15 cellular contexts compared by ENCODE assay signal in the genomic region with DNA sequence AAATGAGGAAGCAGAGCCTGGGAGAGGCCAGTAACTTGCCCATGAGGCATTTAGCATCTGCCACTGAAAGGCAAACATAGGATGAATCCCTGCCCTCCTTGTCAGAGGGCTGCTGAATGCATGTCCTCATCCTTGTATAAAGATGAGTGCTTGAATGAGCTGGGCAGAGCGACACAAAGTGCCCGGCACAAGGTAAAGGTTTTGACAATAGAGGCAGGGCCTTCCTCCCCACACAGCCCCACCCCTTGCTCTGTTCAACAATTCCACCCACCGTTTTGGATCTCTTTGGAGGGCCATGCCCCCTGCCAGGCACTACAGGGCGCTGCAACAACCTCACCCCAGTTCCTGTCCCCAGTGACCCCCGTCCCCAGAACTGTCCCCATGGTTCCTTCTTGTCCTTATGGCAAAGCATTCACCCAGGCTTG. TPM values are rescaled to one million over a fixed set of nuclear protein-coding genes. Genes with fewer than 3 reads are reported as not detected.
DNase-seq lines count a peak whose midpoint lies in the region; FAIRE-seq and TF ChIP-seq lines count a peak whose summit lies in the region.
"Had no signal": no experiment of that assay in that cellular context is flagged by ENCODE, and none has a peak within 500 bp of the region (broad histone marks: within the 10 kb centered on the region; RNA-seq: fewer than 3 reads in every experiment).

No MANE protein-coding gene starts in this region.

- peak; percentile 53 to 58 for DNase-seq in NCI-H2081 (lab: John Stamatoyannopoulos, UW)
- no peak for DNase-seq in NCI-H2081 treated with DMSO at 0.1 percent for 48 hours (lab: John Stamatoyannopoulos, UW)
- DNase-seq in NCI-H748 (lab: John Stamatoyannopoulos, UW; ENCODE audit: unreplicated experiment): peak; percentile 79
- no peak for DNase-seq in endothelial cell (ENCODE audit: low spot score)
- DNase-seq in small intestine: peak; percentile 45
- DNase-seq in GM20000 (ENCODE audit: low spot score): no peak
- no peak for DNase-seq in H4 (ENCODE audit: low spot score)
- DNase-seq in stimulated activated CD8-positive, alpha-beta memory T cell treated with anti-CD3 and anti-CD28 coated beads, Interleukin-4, amount 100 ng/mL, for 48 hours: no peak
- DNase-seq: activated T-cell treated with anti-CD3 and anti-CD28 coated beads, Interleukin-2, amount 50 U/mL, for 48 hours; cerebellar nuclear complex; foreskin melanocyte; GDM1; GOT3; psoas muscle had no signal

- peak overlapping the region in 1 of 2 donors; percentile 9 for H3K4me3 ChIP-seq in small intestine (ENCODE audit: low read depth in 1 of 2, low read length in 2 of 2)
- H3K4me3 ChIP-seq: psoas muscle had no signal

- H3K4me1 ChIP-seq in small intestine (ENCODE audit: control insufficient read depth in 2 of 2, insufficient read depth in 1 of 2, low read depth in 1 of 2, low read length in 1 of 2): no peaks in the 10 kb centered on the region

- no peak for TF ChIP-seq CTCF in endothelial cell (IDR thresholded peaks at IDR 0.05; ENCODE audit: unreplicated experiment)
- TF ChIP-seq CTCF in GM20000 (IDR thresholded peaks at IDR 0.05; ENCODE audit: extremely low read depth, missing control alignments): no peak

- no peaks in the 10 kb centered on the region for H3K9me3 Mint-ChIP-seq in endothelial cell (ENCODE audit: unreplicated experiment)

- WGBS in small intestine, 3 donors: 29 to 48% (median 35%) methylated on average over 5 of the region's 5 CpGs

- peaks cover 15% of the 10 kb centered on the region for H3K27me3 Mint-ChIP-seq in endothelial cell (ENCODE audit: unreplicated experiment)

- H3K27ac Mint-ChIP-seq in endothelial cell (ENCODE audit: unreplicated experiment): peak overlapping the region; percentile 42

- peaks cover 2 to 6% of the 10 kb centered on the region in 2 donors for H3K36me3 ChIP-seq in small intestine (ENCODE audit: control insufficient read depth in 2 of 2, insufficient read depth in 2 of 2, low read length in 2 of 2)

- H3K4me3 Mint-ChIP-seq in endothelial cell (ENCODE audit: unreplicated experiment): no peak overlapping the region

- peak overlapping the region; percentile 82 to 100 for H3K27ac ChIP-seq in small intestine (ENCODE audit: low read depth in 1 of 2, low read length in 1 of 2)
- H3K27ac ChIP-seq: psoas muscle had no signal

- FAIRE-seq in small intestine (lab: Jason Lieb, UNC): no peak

- peaks cover 0 to 18% of the 10 kb centered on the region in 2 donors for H3K27me3 ChIP-seq in small intestine (ENCODE audit: control insufficient read depth in 2 of 2, insufficient read depth in 2 of 2, low read length in 2 of 2)

- no peaks in the 10 kb centered on the region for H3K36me3 Mint-ChIP-seq in endothelial cell (ENCODE audit: low read depth, unreplicated experiment)

- no peaks in the 10 kb centered on the region for H3K9me3 ChIP-seq in small intestine (ENCODE audit: control insufficient read depth, low read depth)
- H3K9me3 ChIP-seq: psoas muscle had no signal

- no peaks in the 10 kb centered on the region for H3K4me1 Mint-ChIP-seq in endothelial cell (ENCODE audit: unreplicated experiment)

RNA-seq across cellular contexts. Expression of a gene that starts 1.4 kb away (rescaled TPM):
- total RNA-seq in endothelial cell (ENCODE audit: unreplicated experiment): 4.5 TPM
- polyA plus RNA-seq in small intestine: 1,000 to 10,000 TPM; 1,124 to 1,607 (median 1,420) TPM
- total RNA-seq in H4 (2014; rRNA removed; shearing (Covaris generic)): 0.17 TPM in 1 of 2 replicates, not detected in the other

RNA-seq across cellular contexts. Expression of a gene that starts 10.8 kb away (rescaled TPM):
- total RNA-seq in endothelial cell (ENCODE audit: unreplicated experiment): not detected
- 10 to 100 TPM in 2 of 3 donors, 1 to 10 TPM in 1; 2.5 to 18.9 (median 10.7) TPM for polyA plus RNA-seq in small intestine
- 0.35 and 1.5 TPM in 2 replicates for total RNA-seq in H4 (2014; rRNA removed; shearing (Covaris generic))

RNA-seq across cellular contexts. Expression of a gene that starts 24.1 kb away (rescaled TPM):
- total RNA-seq in endothelial cell (ENCODE audit: unreplicated experiment): not detected
- polyA plus RNA-seq in small intestine: 10 to 100 TPM; 10.3 to 37.6 (median 26.2) TPM
- total RNA-seq in H4 (2014; rRNA removed; shearing (Covaris generic)): not detected in 2 replicates

RNA-seq across cellular contexts. Expression of a gene that starts 39.8 kb away (rescaled TPM):
- not detected for total RNA-seq in endothelial cell (ENCODE audit: unreplicated experiment)
- not detected for polyA plus RNA-seq in small intestine
- total RNA-seq in H4 (2014; rRNA removed; shearing (Covaris generic)): not detected in 2 replicates
- total RNA-seq: psoas muscle, RPMI7951 had no signal

RNA-seq across cellular contexts. Expression of a gene that starts 42.4 kb away (rescaled TPM):
- not detected for total RNA-seq in endothelial cell (ENCODE audit: unreplicated experiment)
- under 1 TPM in 1 of 3 donors, not detected in 2; 0.15 TPM for polyA plus RNA-seq in small intestine
- not detected in 2 replicates for total RNA-seq in H4 (2014; rRNA removed; shearing (Covaris generic))
- total RNA-seq: psoas muscle, RPMI7951 had no signal

Comparison
In these comparisons a context has a peak if more than half of its experiments do, and no peak if none do; other contexts are left out.
1. DNase-seq: peak in NCI-H2081 (2 of 2), NCI-H748 (single experiment) and small intestine (single experiment); none in NCI-H2081 treated with DMSO at 0.1 percent for 48 hours (single experiment), endothelial cell (single experiment), GM20000 (single experiment), H4 (single experiment) and stimulated activated CD8-positive, alpha-beta memory T cell treated with anti-CD3 and anti-CD28 coated beads, Interleukin-4, amount 100 ng/mL, for 48 hours (single experiment).